9 cellular contexts compared by ENCODE assay signal in the genomic region with DNA sequence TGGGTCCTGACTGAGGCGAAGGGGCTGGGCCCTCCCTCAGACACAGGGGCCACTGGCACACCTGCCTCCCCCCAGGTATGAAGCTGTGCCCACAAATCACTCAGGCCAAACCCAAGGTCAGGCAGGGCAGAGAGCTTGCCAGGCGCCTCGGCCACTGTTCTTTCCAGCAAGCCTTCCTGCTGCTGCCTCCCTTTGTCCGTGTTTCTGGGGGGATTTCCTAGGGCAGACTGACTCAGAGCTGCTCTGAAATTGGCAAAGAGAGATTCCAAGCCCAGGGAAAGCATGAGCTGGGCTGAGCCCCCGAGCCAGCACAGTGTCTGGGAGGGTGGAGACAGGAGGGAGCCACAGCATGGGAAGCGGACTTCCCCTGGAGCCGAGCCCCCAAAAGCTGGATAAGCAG. TPM values are rescaled to one million over a fixed set of nuclear protein-coding genes. Genes with fewer than 3 reads are reported as not detected.
A peak's percentile ranks its signal among the peaks of the same experiment; 100 is the strongest.
DNase-seq lines count a peak whose midpoint lies in the region; ATAC-seq and TF ChIP-seq lines count a peak whose summit lies in the region.
"Had no signal": no experiment of that assay in that cellular context is flagged by ENCODE, and none has a peak within 500 bp of the region (broad histone marks: within the 10 kb centered on the region; RNA-seq: fewer than 3 reads in every experiment).

No MANE protein-coding gene starts in this region.

- 2 to 6% methylated on average over 7 of the region's 7 CpGs for WGBS in GM23248 (ENCODE audit: low coverage in 1 of 2, low lambda C conversion rate in 2 of 2, missing lambda C conversion rate in 2 of 2), 2 experiments
- 29% methylated on average over 4 of the region's 7 CpGs for WGBS in mammary epithelial cell (ENCODE audit: low coverage, missing lambda C conversion rate)

- dilution Hi-C loops in mammary epithelial cell (cut with HindIII; ENCODE audit: low sequenced_read_pairs), result no loop called here

- H3K9ac ChIP-seq in GM23248 (peak overlapping the region; percentile 93), mammary epithelial cell (ENCODE audit: insufficient read depth, low read length) (no peak overlapping the region), iPS-20b (ENCODE audit: low read depth, low read length) (peak overlapping the region; percentile 42; the same call in 1 of the 2 replicates), MM.1S (ENCODE audit: low read length) (no peak overlapping the region)

- peak; percentile 93 for DNase-seq in GM23248
- DNase-seq in mammary epithelial cell, result peak; percentile 50
- DNase-seq in gastrocnemius medialis, result peak; percentile 4 to 56
- DNase-seq in stimulated activated naive CD8-positive, alpha-beta T cell treated with anti-CD3 and anti-CD28 coated beads, Interleukin-15, Interleukin-2, amounts not matched to agents 100 U/mL and 50 U/mL, for 24 hours, result no peak
- DNase-seq in inferior parietal cortex (ENCODE audit: extremely low spot score), result no peak
- DNase-seq in MM.1S, result no peak

- H3K9me2 ChIP-seq in GM23248 (ENCODE audit: insufficient read depth) (no peaks in the 10 kb centered on the region), MM.1S (replicated peaks; ENCODE audit: insufficient read depth, low read length) (no peaks in the 10 kb centered on the region)

- H3K4me2 ChIP-seq in GM23248 (ENCODE audit: unreplicated experiment) (peak overlapping the region; percentile 28), mammary epithelial cell (ENCODE audit: insufficient read depth, low read depth, low read length) (no peak overlapping the region), MM.1S (ENCODE audit: low read depth, low read length) (no peak overlapping the region)

- H3F3A ChIP-seq in GM23248 (ENCODE audit: insufficient read depth) (peaks cover 52% of the 10 kb centered on the region), MM.1S (ENCODE audit: insufficient read depth, low read length) (no peaks in the 10 kb centered on the region)

- BruUV-seq in mammary epithelial cell (replicated peaks; lab: Mats Ljungman, UMichigan), result no TSS peak

- CTCF ChIA-PET in mammary epithelial cell (lab: Charles Lee; ENCODE audit: low non-redundant PET), result no interaction called here

- H3K4me3 ChIP-seq in GM23248 (no peak overlapping the region), mammary epithelial cell (replicated peaks in 1 of 3; ENCODE audit: insufficient read depth in 1 of 3, low read depth in 2 of 3, low read length in 3 of 3) (no peak overlapping the region), iPS-20b (ENCODE audit: low read length) (no peak overlapping the region), gastrocnemius medialis (peak overlapping the region in 2 of 4 donors; percentile 5 to 22), MM.1S (ENCODE audit: low read length) (no peak overlapping the region)

- in situ Hi-C loops in GM23248 (cut with MboI), result no loop called here
- in situ Hi-C loops in mammary epithelial cell (cut with MboI; ENCODE audit: low sequenced_read_pairs in 2 of 2), result no loop called here
- in situ Hi-C loops in gastrocnemius medialis (cut with MboI; ENCODE audit: low sequenced_read_pairs in 4 of 4), result no loop called here

- H3K27me3 ChIP-seq in GM23248 (replicated peaks; ENCODE audit: insufficient read depth), result no peaks in the 10 kb centered on the region
- no peaks in the 10 kb centered on the region for H3K27me3 ChIP-seq in mammary epithelial cell (ENCODE audit: insufficient read depth, low read length)
- no peaks in the 10 kb centered on the region for H3K27me3 ChIP-seq in iPS-20b (ENCODE audit: insufficient read depth, low read length)
- H3K27me3 ChIP-seq in gastrocnemius medialis, result no peaks in the 10 kb centered on the region
- no peaks in the 10 kb centered on the region for H3K27me3 ChIP-seq in MM.1S (replicated peaks; ENCODE audit: insufficient read depth, low read length)

- peak in 1 of 2 donors; percentile 5 for TF ChIP-seq POLR2A in gastrocnemius medialis (IDR thresholded peaks at IDR 0.05)

- H3K79me2 ChIP-seq in GM23248 (ENCODE audit: insufficient read depth), result no peaks in the 10 kb centered on the region
- H3K79me2 ChIP-seq in mammary epithelial cell (ENCODE audit: insufficient read depth, low read length), result no peaks in the 10 kb centered on the region
- no peaks in the 10 kb centered on the region for H3K79me2 ChIP-seq in MM.1S (ENCODE audit: low read length)

- ATAC-seq in gastrocnemius medialis (no peak), GM21447 (IDR thresholded peaks at IDR 0.05; ENCODE audit: unreplicated experiment) (no peak)
- ATAC-seq in stimulated activated naive CD8-positive, alpha-beta T cell treated with anti-CD3 and anti-CD28 coated beads, Interleukin-15, Interleukin-2, amounts not matched to agents 100 U/mL and 50 U/mL, for 24 hours, result no peak
- ATAC-seq: HCT116 had no signal

- no peaks in the 10 kb centered on the region for H4K20me1 ChIP-seq in GM23248 (ENCODE audit: insufficient read depth)
- H4K20me1 ChIP-seq in mammary epithelial cell (ENCODE audit: insufficient read depth, low read length), result no peaks in the 10 kb centered on the region
- H4K20me1 ChIP-seq in MM.1S (ENCODE audit: insufficient read depth, low read length), result no peaks in the 10 kb centered on the region

- H2AFZ ChIP-seq in GM23248 (peak overlapping the region; percentile 15; the same call in 1 of the 2 replicates), mammary epithelial cell (ENCODE audit: low read depth, low read length) (no peak overlapping the region), MM.1S (ENCODE audit: low read length) (no peak overlapping the region)

- H3K27ac ChIP-seq in GM23248 (peak overlapping the region; percentile 99), mammary epithelial cell (ENCODE audit: insufficient read depth, low read depth, low read length) (no peak overlapping the region), iPS-20b (ENCODE audit: low read length) (no peak overlapping the region), gastrocnemius medialis (peak overlapping the region; percentile 85 to 97 (median 96)), MM.1S (ENCODE audit: low read length) (no peak overlapping the region)

- peaks cover 53% of the 10 kb centered on the region for H3K4me1 ChIP-seq in GM23248 (ENCODE audit: insufficient read depth)
- peaks cover 27% of the 10 kb centered on the region for H3K4me1 ChIP-seq in mammary epithelial cell (ENCODE audit: insufficient read depth, low read length)
- no peaks in the 10 kb centered on the region for H3K4me1 ChIP-seq in iPS-20b (ENCODE audit: insufficient read depth, low read length)
- peaks cover 89 to 90% of the 10 kb centered on the region in 2 donors for H3K4me1 ChIP-seq in gastrocnemius medialis
- no peaks in the 10 kb centered on the region for H3K4me1 ChIP-seq in MM.1S (ENCODE audit: low read length)

- intact Hi-C loops in mammary epithelial cell (cut with micrococcal nuclease), result no loop called here
- intact Hi-C loops in gastrocnemius medialis (cut with DNase I; ENCODE audit: low total_unique reads), result loop anchor here (5.0 kb wide), 2 partner anchors 94 to 179 kb away; a partner anchor contains a TSS

- TF ChIP-seq CTCF in mammary epithelial cell (conservative IDR thresholded peaks at IDR 0.05 in 1 of 2, IDR thresholded peaks at IDR 0.05 in 1 of 2; ENCODE audit: extremely low read depth in 1 of 2, insufficient read depth in 1 of 2, low read depth in 1 of 2, low read length in 2 of 2) (no peak), gastrocnemius medialis (IDR thresholded peaks at IDR 0.05 in 4 of 5, conservative IDR thresholded peaks at IDR 0.05 in 1 of 5) (no peak), MM.1S (IDR thresholded peaks at IDR 0.05; ENCODE audit: low read length) (no peak)

- H3K36me3 ChIP-seq in GM23248 (ENCODE audit: low read depth) (no peaks in the 10 kb centered on the region), mammary epithelial cell (ENCODE audit: insufficient read depth, low read length) (no peaks in the 10 kb centered on the region), iPS-20b (ENCODE audit: insufficient read depth, low read depth, low read length) (peaks cover 18% of the 10 kb centered on the region; the same call in 1 of the 2 replicates), gastrocnemius medialis (no peaks in the 10 kb centered on the region), MM.1S (replicated peaks; ENCODE audit: insufficient read depth, low read length) (no peaks in the 10 kb centered on the region)

- no peaks in the 10 kb centered on the region for H3K9me3 ChIP-seq in GM23248 (ENCODE audit: low read depth)
- H3K9me3 ChIP-seq in mammary epithelial cell (replicated peaks; ENCODE audit: insufficient read depth, low read length), result no peaks in the 10 kb centered on the region
- H3K9me3 ChIP-seq in iPS-20b (ENCODE audit: insufficient read depth, low read depth, low read length), result no peaks in the 10 kb centered on the region
- no peaks in the 10 kb centered on the region for H3K9me3 ChIP-seq in gastrocnemius medialis
- no peaks in the 10 kb centered on the region for H3K9me3 ChIP-seq in MM.1S (replicated peaks; ENCODE audit: insufficient read depth, low read length)

RNA-seq across cellular contexts. Expression of a gene that starts 33.2 kb away (rescaled TPM):
- total RNA-seq in GM23248 (2014; rRNA removed; shearing (Covaris generic)), result 24.8 and 25.1 TPM in 2 replicates
- polyA plus RNA-seq in GM23248 (2016; fragmentation: Nextera tagmentation; extraction: Ambion mirVana) (22.1 and 26.2 TPM in 2 replicates), mammary epithelial cell (25.0 TPM)
- total RNA-seq in mammary epithelial cell (10 to 100 TPM; 26.2 to 34.7 TPM), gastrocnemius medialis (10 to 100 TPM in 2 of 4 donors, 1 to 10 TPM in 2; 7.3 to 16.0 (median 9.4) TPM)
- 30.0 TPM for polyA minus RNA-seq in mammary epithelial cell

Comparison
In these comparisons a context has a peak if more than half of its experiments do, and no peak if none do; other contexts are left out.
1. DNase-seq: peak in GM23248 (single experiment), mammary epithelial cell (single experiment) and gastrocnemius medialis (2 of 2); none in stimulated activated naive CD8-positive, alpha-beta T cell treated with anti-CD3 and anti-CD28 coated beads, Interleukin-15, Interleukin-2, amounts not matched to agents 100 U/mL and 50 U/mL, for 24 hours (single experiment), inferior parietal cortex (single experiment) and MM.1S (single experiment).
2. H3K27ac ChIP-seq: peak in GM23248 (single experiment) and gastrocnemius medialis (4 of 4); none in mammary epithelial cell (single experiment), iPS-20b (single experiment) and MM.1S (single experiment).
3. H3K9ac ChIP-seq: peak in GM23248 (single experiment) and iPS-20b (single experiment); none in mammary epithelial cell (single experiment) and MM.1S (single experiment).